In the genomic region with DNA sequence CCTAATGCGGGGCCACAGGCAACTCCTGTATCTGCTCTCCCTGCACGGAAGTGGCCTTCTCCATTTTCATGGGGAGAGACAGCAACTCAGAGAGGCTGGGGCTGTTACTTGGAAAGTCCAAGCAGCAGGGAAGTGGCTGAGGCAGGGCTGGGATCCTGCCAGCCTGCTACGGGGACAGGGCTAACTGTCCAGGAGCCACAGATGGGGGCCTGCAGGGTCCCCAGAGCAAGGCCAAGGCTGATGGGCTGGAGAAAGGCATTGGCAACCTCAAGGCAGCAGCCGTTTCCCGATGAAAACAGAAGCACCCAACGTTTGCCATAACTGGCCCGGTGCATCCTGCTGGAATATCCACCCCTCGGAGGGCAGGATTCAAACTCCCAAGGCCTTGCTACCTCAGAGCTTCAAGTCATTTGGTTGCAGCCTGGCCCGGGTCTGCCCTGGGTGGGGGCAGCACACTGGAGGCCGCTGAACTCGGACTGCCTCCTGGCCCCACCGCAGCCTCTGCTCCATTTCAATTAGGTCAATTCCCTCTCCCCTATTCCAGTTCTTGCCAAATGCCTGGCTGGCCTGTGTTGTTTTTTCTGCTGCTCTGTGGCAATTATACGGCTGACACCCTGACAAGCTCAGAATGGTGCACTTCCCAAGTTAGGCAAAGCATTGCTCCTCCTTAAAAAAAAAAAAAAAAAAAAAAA, we compare ENCODE assay signal across 13 cellular contexts.
DNase-seq lines count a peak whose midpoint lies in the region; ATAC-seq and TF ChIP-seq lines count a peak whose summit lies in the region.
"Had no signal": no experiment of that assay in that cellular context is flagged by ENCODE, and none has a peak within 500 bp of the region (broad histone marks: within the 10 kb centered on the region; RNA-seq: fewer than 3 reads in every experiment).

No MANE protein-coding gene starts in this region.

- intact Hi-C loops in left ventricle myocardium superior (cut with micrococcal nuclease) (no loop called here), psoas muscle (cut with DNase I) (no loop called here), Calu3 (cut with micrococcal nuclease; ENCODE audit: unreplicated experiment) (no loop called here)

- H3K4me3 ChIP-seq in H7 (ENCODE audit: insufficient read depth, low read depth, low read length) (no peak overlapping the region), psoas muscle (no peak overlapping the region)
- H3K4me3 ChIP-seq: tibial artery had no signal

- H3K27me3 ChIP-seq in H7 (ENCODE audit: control insufficient read depth, insufficient read depth, low read length): peaks cover 8% of the 10 kb centered on the region
- H3K27me3 ChIP-seq in psoas muscle (ENCODE audit: insufficient read depth in 3 of 3, low read length in 2 of 3): peaks cover 0 to 6% (median 3%) of the 10 kb centered on the region in 3 donors

- peaks cover 8% of the 10 kb centered on the region for H3K4me1 ChIP-seq in psoas muscle

- no peaks in the 10 kb centered on the region for H3K4me1 Mint-ChIP-seq in Calu3 (ENCODE audit: low read depth, unreplicated experiment)

- no peak overlapping the region for H3K27ac ChIP-seq in psoas muscle

- no peak overlapping the region for H3K4me3 Mint-ChIP-seq in Calu3 (ENCODE audit: low read depth, unreplicated experiment)
- H3K4me3 Mint-ChIP-seq: activated CD4-positive, alpha-beta T cell treated with anti-CD3 and anti-CD28 coated beads, Interleukin-2, amount 10 ng/mL, durations not matched to agents 24 days and 14 days had no signal

- DNase-seq in H7 (peak; percentile 55), astrocyte of the hippocampus (ENCODE audit: low read depth, low spot score) (peak; percentile 49), left ventricle myocardium superior (peak; percentile 73), psoas muscle (peak in 1 of 2 donors; percentile 75), NCI-H2081 (lab: John Stamatoyannopoulos, UW) (no peak), dermis blood vessel endothelial cell (no peak), Calu3 (no peak), GF-D8 (lab: John Stamatoyannopoulos, UW) (no peak)
- DNase-seq: activated CD4-positive, alpha-beta T cell treated with anti-CD3 and anti-CD28 coated beads, Interleukin-2, amount 10 ng/mL, durations not matched to agents 24 days and 14 days; NCI-H187 treated with DMSO at 0.1 percent for 48 hours; PC-3 had no signal

- peaks cover 78% of the 10 kb centered on the region for H3K27me3 Mint-ChIP-seq in Calu3 (ENCODE audit: unreplicated experiment)

- no peak overlapping the region for H3K27ac Mint-ChIP-seq in Calu3 (ENCODE audit: unreplicated experiment)
- H3K27ac Mint-ChIP-seq: activated CD4-positive, alpha-beta T cell treated with anti-CD3 and anti-CD28 coated beads, Interleukin-2, amount 10 ng/mL, durations not matched to agents 24 days and 14 days; activated naive CD4-positive, alpha-beta T cell treated with anti-CD3 and anti-CD28 coated beads, Interleukin-2, amount 50 U/mL, for 72 hours had no signal

- WGBS in psoas muscle, 3 donors: 37 to 60% (median 41%) methylated on average over 13 of the region's 13 CpGs

- H3K36me3 ChIP-seq in H7 (replicated peaks; ENCODE audit: control insufficient read depth, insufficient read depth, low read length) (no peaks in the 10 kb centered on the region), psoas muscle (ENCODE audit: insufficient read depth in 1 of 2, low read depth in 1 of 2) (no peaks in the 10 kb centered on the region)
- H3K36me3 ChIP-seq: tibial artery had no signal

- no TSS peak for BruUV-seq in Calu3 (replicated peaks; lab: Mats Ljungman, UMichigan)

- ATAC-seq in left ventricle myocardium superior (peak; percentile 79), psoas muscle (peak; percentile 14 to 60 (median 28))
- ATAC-seq: activated naive CD4-positive, alpha-beta T cell treated with anti-CD3 and anti-CD28 coated beads, Interleukin-2, amount 50 U/mL, for 72 hours; PC-3 had no signal

- TF ChIP-seq CTCF in psoas muscle (IDR thresholded peaks at IDR 0.05) (no peak), Calu3 (IDR thresholded peaks at IDR 0.05; ENCODE audit: unreplicated experiment) (no peak)

- H3K36me3 Mint-ChIP-seq in Calu3 (ENCODE audit: insufficient read depth, unreplicated experiment): peaks cover 3% of the 10 kb centered on the region

- CTCF ChIA-PET in Calu3 (lab: Charles Lee): no interaction called here

- H3K9me3 Mint-ChIP-seq in Calu3 (ENCODE audit: low read depth, unreplicated experiment): no peaks in the 10 kb centered on the region
- H3K9me3 Mint-ChIP-seq: activated CD4-positive, alpha-beta T cell treated with anti-CD3 and anti-CD28 coated beads, Interleukin-2, amount 10 ng/mL, durations not matched to agents 24 days and 14 days; activated naive CD4-positive, alpha-beta T cell treated with anti-CD3 and anti-CD28 coated beads, Interleukin-2, amount 50 U/mL, for 72 hours had no signal

- no peaks in the 10 kb centered on the region for H3K9me3 ChIP-seq in psoas muscle
- H3K9me3 ChIP-seq: tibial artery had no signal

Comparison
In these comparisons a context has a peak if more than half of its experiments do, and no peak if none do; other contexts are left out.
1. DNase-seq: peak in H7 (single experiment), astrocyte of the hippocampus (single experiment) and left ventricle myocardium superior (single experiment); none in NCI-H2081 (0 of 2), dermis blood vessel endothelial cell (single experiment), Calu3 (single experiment) and GF-D8 (single experiment).